17 cellular contexts compared by ENCODE assay signal in genomic region chr1:157781048-157781447, GRCh38. TPM values are rescaled to one million over a fixed set of nuclear protein-coding genes. Genes with fewer than 3 reads are reported as not detected.
DNase-seq lines count a peak whose midpoint lies in the region; ATAC-seq and TF ChIP-seq lines count a peak whose summit lies in the region.
"Had no signal": no experiment of that assay in that cellular context is flagged by ENCODE, and none has a peak within 500 bp of the region (broad histone marks: within the 10 kb centered on the region; RNA-seq: fewer than 3 reads in every experiment).

No MANE protein-coding gene starts in this region.

- H4K91ac ChIP-seq in mesenchymal stem cell (ENCODE audit: low read length): no peak overlapping the region

- no peak overlapping the region for H3K4ac ChIP-seq in mesenchymal stem cell (ENCODE audit: low read depth in 1 of 2, low read length in 2 of 2)

- H3K4me3 Mint-ChIP-seq in CD4-positive, CD25-positive, alpha-beta regulatory T cell: peak overlapping the region in 1 of 4 donors; percentile 18
- H3K4me3 Mint-ChIP-seq: activated CD4-positive, alpha-beta memory T cell treated with anti-CD3 and anti-CD28 coated beads for 36 hours; activated naive CD8-positive, alpha-beta T cell treated with anti-CD3 and anti-CD28 coated beads, Interleukin-2, amount 10 ng/mL, durations not matched to agents 7 days and 5 days had no signal

- H3K9me3 ChIP-seq in CD4-positive, CD25-positive, alpha-beta regulatory T cell (ENCODE audit: control insufficient read depth in 2 of 2, low read length in 2 of 2): no peaks in the 10 kb centered on the region
- H3K9me3 ChIP-seq in vagina (no peaks in the 10 kb centered on the region), mesenchymal stem cell (ENCODE audit: control insufficient read depth, low read length) (no peaks in the 10 kb centered on the region)

- no peak overlapping the region for H3K4me3 ChIP-seq in CD4-positive, CD25-positive, alpha-beta regulatory T cell (ENCODE audit: low read depth, low read length)
- H3K4me3 ChIP-seq in Jurkat, Clone E6-1 (ENCODE audit: low read length): no peak overlapping the region
- H3K4me3 ChIP-seq in vagina (no peak overlapping the region), mesenchymal stem cell (ENCODE audit: insufficient read depth in 1 of 2, low read depth in 1 of 2, low read length in 2 of 2) (no peak overlapping the region)
- H3K4me3 ChIP-seq: K562, SK-N-MC had no signal

- H2BK15ac ChIP-seq in mesenchymal stem cell (ENCODE audit: low read depth, poor library complexity, severe bottlenecking): no peak overlapping the region

- no peak for TF ChIP-seq CTCF in vagina (IDR thresholded peaks at IDR 0.05)

- no peak overlapping the region for H2AFZ ChIP-seq in mesenchymal stem cell (ENCODE audit: low read depth, low read length)

- no peak overlapping the region for H2BK12ac ChIP-seq in mesenchymal stem cell (ENCODE audit: low read length in 2 of 2)

- no peaks in the 10 kb centered on the region for H3K36me3 Mint-ChIP-seq in CD4-positive, CD25-positive, alpha-beta regulatory T cell
- H3K36me3 Mint-ChIP-seq: activated CD4-positive, alpha-beta memory T cell treated with anti-CD3 and anti-CD28 coated beads for 36 hours; activated naive CD8-positive, alpha-beta T cell treated with anti-CD3 and anti-CD28 coated beads, Interleukin-2, amount 10 ng/mL, durations not matched to agents 7 days and 5 days had no signal

- H2BK120ac ChIP-seq in mesenchymal stem cell (ENCODE audit: low read depth, low read length): no peak overlapping the region

- H3K36me3 ChIP-seq in CD4-positive, CD25-positive, alpha-beta regulatory T cell (ENCODE audit: control insufficient read depth, insufficient read depth, low read length): no peaks in the 10 kb centered on the region
- H3K36me3 ChIP-seq in vagina: no peaks in the 10 kb centered on the region
- H3K36me3 ChIP-seq in mesenchymal stem cell (ENCODE audit: control insufficient read depth in 1 of 2, insufficient read depth in 2 of 2, low read depth in 1 of 2, low read length in 2 of 2): no peaks in the 10 kb centered on the region

- no peak overlapping the region for H4K8ac ChIP-seq in mesenchymal stem cell (ENCODE audit: low read length)

- H3K27ac ChIP-seq in CD4-positive, CD25-positive, alpha-beta regulatory T cell (ENCODE audit: insufficient read depth, low read length, poor library complexity, severe bottlenecking): no peak overlapping the region
- no peak overlapping the region for H3K27ac ChIP-seq in vagina
- H3K27ac ChIP-seq in mesenchymal stem cell (ENCODE audit: low read length, poor library complexity, severe bottlenecking): no peak overlapping the region
- H3K27ac ChIP-seq: SK-N-MC had no signal

- no peak overlapping the region for H3K18ac ChIP-seq in mesenchymal stem cell (ENCODE audit: low read depth in 1 of 2, low read length in 2 of 2)

- H3K27me3 ChIP-seq in CD4-positive, CD25-positive, alpha-beta regulatory T cell (ENCODE audit: control insufficient read depth, insufficient read depth, low read length): no peaks in the 10 kb centered on the region
- H3K27me3 ChIP-seq in vagina (no peaks in the 10 kb centered on the region), mesenchymal stem cell (ENCODE audit: control insufficient read depth in 1 of 2, insufficient read depth in 1 of 2, low read length in 2 of 2) (no peaks in the 10 kb centered on the region)

- ATAC-seq in CD4-positive, CD25-positive, alpha-beta regulatory T cell (ENCODE audit: low read depth in 2 of 2): no peak
- ATAC-seq in GM19043 (IDR thresholded peaks at IDR 0.05; ENCODE audit: low read depth, unreplicated experiment): peak; percentile 61
- ATAC-seq in HG02870 (IDR thresholded peaks at IDR 0.05; ENCODE audit: unreplicated experiment): peak; percentile 58
- ATAC-seq: K562 had no signal

- WGBS in mesenchymal stem cell: 80% methylated on average over 2 of the region's 2 CpGs

- H2AK5ac ChIP-seq in mesenchymal stem cell (ENCODE audit: low read length, severe bottlenecking): no peak overlapping the region

- H3K9me3 Mint-ChIP-seq in CD4-positive, CD25-positive, alpha-beta regulatory T cell: peaks cover 0 to 3% (median 0%) of the 10 kb centered on the region in 7 donors
- H3K9me3 Mint-ChIP-seq: activated CD4-positive, alpha-beta memory T cell treated with anti-CD3 and anti-CD28 coated beads for 36 hours; activated naive CD8-positive, alpha-beta T cell treated with anti-CD3 and anti-CD28 coated beads, Interleukin-2, amount 10 ng/mL, durations not matched to agents 7 days and 5 days had no signal

- H3K4me2 ChIP-seq in mesenchymal stem cell (ENCODE audit: low read length, poor library complexity, severe bottlenecking): no peak overlapping the region

- no peaks in the 10 kb centered on the region for H3K79me1 ChIP-seq in mesenchymal stem cell (replicated peaks; ENCODE audit: low read length, poor library complexity, severe bottlenecking)

- H3K4me1 ChIP-seq in CD4-positive, CD25-positive, alpha-beta regulatory T cell (ENCODE audit: control insufficient read depth, insufficient read depth, low read length, poor library complexity, severe bottlenecking): peaks cover 7% of the 10 kb centered on the region
- no peaks in the 10 kb centered on the region for H3K4me1 ChIP-seq in vagina
- H3K4me1 ChIP-seq in mesenchymal stem cell (ENCODE audit: control insufficient read depth, insufficient read depth, low read depth, low read length): no peaks in the 10 kb centered on the region

- intact Hi-C loops in vagina (cut with DNase I): no loop called here

- no peak overlapping the region for H3K23ac ChIP-seq in mesenchymal stem cell (ENCODE audit: low read length in 2 of 2)

- peaks cover 5 to 17% (median 13%) of the 10 kb centered on the region in 4 donors for H3K4me1 Mint-ChIP-seq in CD4-positive, CD25-positive, alpha-beta regulatory T cell

- no peaks in the 10 kb centered on the region for H3K27me3 Mint-ChIP-seq in CD4-positive, CD25-positive, alpha-beta regulatory T cell
- H3K27me3 Mint-ChIP-seq: activated naive CD8-positive, alpha-beta T cell treated with anti-CD3 and anti-CD28 coated beads, Interleukin-2, amount 10 ng/mL, durations not matched to agents 7 days and 5 days had no signal

- H3K14ac ChIP-seq in mesenchymal stem cell (ENCODE audit: low read length in 2 of 2): no peak overlapping the region

- no peak overlapping the region for H3K9ac ChIP-seq in mesenchymal stem cell (ENCODE audit: low read length)

- H3K27ac Mint-ChIP-seq in CD4-positive, CD25-positive, alpha-beta regulatory T cell: peak overlapping the region in 2 of 3 donors; percentile 5 to 66
- H3K27ac Mint-ChIP-seq: activated CD4-positive, alpha-beta memory T cell treated with anti-CD3 and anti-CD28 coated beads for 36 hours; activated naive CD8-positive, alpha-beta T cell treated with anti-CD3 and anti-CD28 coated beads, Interleukin-2, amount 10 ng/mL, durations not matched to agents 7 days and 5 days had no signal

- TF ChIP-seq POLR2A in vagina (IDR thresholded peaks at IDR 0.05): no peak

- DNase-seq in CD4-positive, CD25-positive, alpha-beta regulatory T cell: peak in 1 of 3 donors; percentile 22
- peak; percentile 50 for DNase-seq in Jurkat, Clone E6-1 (ENCODE audit: low read depth, low spot score)
- no peak for DNase-seq in vagina (ENCODE audit: extremely low spot score in 2 of 2)
- DNase-seq in T-helper 1 cell: no peak
- DNase-seq in foreskin melanocyte: no peak
- no peak for DNase-seq in mesenchymal stem cell
- DNase-seq: activated CD4-positive, alpha-beta memory T cell treated with anti-CD3 and anti-CD28 coated beads for 36 hours; activated naive CD8-positive, alpha-beta T cell treated with anti-CD3 and anti-CD28 coated beads, Interleukin-2, amount 10 ng/mL, durations not matched to agents 7 days and 5 days; NCI-H446 treated with DMSO at 0.1 percent for 48 hours; posterior cingulate gyrus; stimulated activated CD4-positive, alpha-beta T cell treated with anti-CD3 and anti-CD28 coated beads, Interleukin-4, amount 100 ng/mL, for 1 hour had no signal

- no peak overlapping the region for H2BK5ac ChIP-seq in mesenchymal stem cell (ENCODE audit: low read depth, low read length, poor library complexity, severe bottlenecking)

RNA-seq across cellular contexts. Expression of gene FCRL2, which starts 4.1 kb away (rescaled TPM):
- 0.17 TPM for total RNA-seq in CD4-positive, CD25-positive, alpha-beta regulatory T cell
- under 1 TPM in 2 of 4 donors, not detected in 2; 0.09 to 0.15 TPM for polyA plus RNA-seq in CD4-positive, CD25-positive, alpha-beta regulatory T cell
- polyA plus RNA-seq in Jurkat, Clone E6-1 (2012; ENCODE audit: insufficient read depth, insufficient read length): not detected
- not detected for total RNA-seq in vagina
- not detected for polyA plus RNA-seq in mesenchymal stem cell (2013, experiment 1 of 2)
- polyA plus RNA-seq in mesenchymal stem cell (2013, experiment 2 of 2): not detected
- total RNA-seq: activated CD4-positive, alpha-beta memory T cell treated with anti-CD3 and anti-CD28 coated beads for 36 hours; activated naive CD8-positive, alpha-beta T cell treated with anti-CD3 and anti-CD28 coated beads, Interleukin-2, amount 10 ng/mL, durations not matched to agents 7 days and 5 days; dermis microvascular lymphatic vessel endothelial cell; frontal cortex; K562 had no signal
- polyA plus RNA-seq: K562 had no signal

RNA-seq across cellular contexts. Expression of gene FCRL1, which starts 38.9 kb away (rescaled TPM):
- total RNA-seq in CD4-positive, CD25-positive, alpha-beta regulatory T cell: 2.9 TPM
- 1 to 10 TPM; 1.7 to 2.7 (median 2.3) TPM for polyA plus RNA-seq in CD4-positive, CD25-positive, alpha-beta regulatory T cell
- not detected for polyA plus RNA-seq in Jurkat, Clone E6-1 (2012; ENCODE audit: insufficient read depth, insufficient read length)
- 0.49 TPM for total RNA-seq in vagina
- polyA plus RNA-seq in mesenchymal stem cell (2013, experiment 1 of 2): not detected
- polyA plus RNA-seq in mesenchymal stem cell (2013, experiment 2 of 2): not detected
- total RNA-seq: activated CD4-positive, alpha-beta memory T cell treated with anti-CD3 and anti-CD28 coated beads for 36 hours; dermis microvascular lymphatic vessel endothelial cell; frontal cortex; K562 had no signal
- polyA plus RNA-seq: K562 had no signal

Comparison
In these comparisons a context has a peak if more than half of its experiments do, and no peak if none do; other contexts are left out.
1. ATAC-seq: peak in GM19043 (single experiment) and HG02870 (single experiment); none in CD4-positive, CD25-positive, alpha-beta regulatory T cell (0 of 2).